9 cellular contexts compared by ENCODE assay signal in genomic region chrX:1248381-1249061, GRCh38. TPM values are rescaled to one million over a fixed set of nuclear protein-coding genes. Genes with fewer than 3 reads are reported as not detected.
DNase-seq lines count a peak whose midpoint lies in the region.
"Had no signal": no experiment of that assay in that cellular context is flagged by ENCODE, and none has a peak within 500 bp of the region (broad histone marks: within the 10 kb centered on the region; RNA-seq: fewer than 3 reads in every experiment).

No MANE protein-coding gene starts in this region.

- no peak overlapping the region for H3K27ac ChIP-seq in GM23248
- peak overlapping the region; percentile 5 to 67 for H3K27ac ChIP-seq in mucosa of rectum (ENCODE audit: low read depth in 2 of 2, low read length in 2 of 2)

- peaks cover 4% of the 10 kb centered on the region for H3K9me3 Mint-ChIP-seq in activated T-helper 1 cell treated with anti-CD3 and anti-CD28 coated beads, Interleukin-12 subunit alpha, Interleukin-12 subunit beta, Interleukin-2, Interleukin-4 antibody, amounts not matched to agents 30 ng/mL and 10 ng/mL and 1 ng/mL, durations not matched to agents 14 hours and 24 hours and 36 hours

- H3K4me2 ChIP-seq in GM23248 (ENCODE audit: unreplicated experiment): no peak overlapping the region

- H2AFZ ChIP-seq in GM23248: no peak overlapping the region

- H3K4me3 Mint-ChIP-seq in activated T-helper 1 cell treated with anti-CD3 and anti-CD28 coated beads, Interleukin-12 subunit alpha, Interleukin-12 subunit beta, Interleukin-2, Interleukin-4 antibody, amounts not matched to agents 30 ng/mL and 10 ng/mL and 1 ng/mL, durations not matched to agents 14 hours and 24 hours and 36 hours: no peak overlapping the region

- no peaks in the 10 kb centered on the region for H3K79me2 ChIP-seq in GM23248 (ENCODE audit: insufficient read depth)

- peak overlapping the region; percentile 52 for H3K27ac Mint-ChIP-seq in activated T-helper 1 cell treated with anti-CD3 and anti-CD28 coated beads, Interleukin-12 subunit alpha, Interleukin-12 subunit beta, Interleukin-2, Interleukin-4 antibody, amounts not matched to agents 30 ng/mL and 10 ng/mL and 1 ng/mL, durations not matched to agents 14 hours and 24 hours and 36 hours
- H3K27ac Mint-ChIP-seq: IgD-negative memory B cell had no signal

- in situ Hi-C loops in ACHN (cut with HindIII; ENCODE audit: low pct_ligation_motif_present, low pct_unique_long_range_greater_than_20kb, low sequenced_read_pairs) (no loop called here), GM23248 (cut with MboI) (no loop called here)

- H3K27me3 ChIP-seq in GM23248 (replicated peaks; ENCODE audit: insufficient read depth): no peaks in the 10 kb centered on the region
- no peaks in the 10 kb centered on the region for H3K27me3 ChIP-seq in mucosa of rectum (ENCODE audit: control insufficient read depth in 2 of 2, insufficient read depth in 2 of 2, low read length in 2 of 2)

- H3K36me3 ChIP-seq in GM23248 (ENCODE audit: low read depth) (no peaks in the 10 kb centered on the region), mucosa of rectum (ENCODE audit: control insufficient read depth in 2 of 2, insufficient read depth in 2 of 2, low read length in 2 of 2) (no peaks in the 10 kb centered on the region)

- peaks cover 41% of the 10 kb centered on the region for H3K4me1 Mint-ChIP-seq in activated T-helper 1 cell treated with anti-CD3 and anti-CD28 coated beads, Interleukin-12 subunit alpha, Interleukin-12 subunit beta, Interleukin-2, Interleukin-4 antibody, amounts not matched to agents 30 ng/mL and 10 ng/mL and 1 ng/mL, durations not matched to agents 14 hours and 24 hours and 36 hours (ENCODE audit: low read depth)

- H3K4me3 ChIP-seq in GM23248 (no peak overlapping the region), mucosa of rectum (ENCODE audit: low read length in 2 of 2) (no peak overlapping the region)

- 2 to 3% methylated on average over 26 to 34 of the region's 34 CpGs for WGBS in GM23248 (ENCODE audit: low coverage in 1 of 2, low lambda C conversion rate in 2 of 2, missing lambda C conversion rate in 2 of 2), 2 experiments

- no peaks in the 10 kb centered on the region for H3F3A ChIP-seq in GM23248 (ENCODE audit: insufficient read depth)

- no peaks in the 10 kb centered on the region for H3K4me1 ChIP-seq in GM23248 (ENCODE audit: insufficient read depth)
- peaks cover 0 to 2% of the 10 kb centered on the region in 2 donors for H3K4me1 ChIP-seq in mucosa of rectum (ENCODE audit: control insufficient read depth in 2 of 2, insufficient read depth in 2 of 2, low read length in 2 of 2)

- DNase-seq in ACHN (peak; percentile 3), GM23248 (peak; percentile 12), amniotic stem cell (lab: John Stamatoyannopoulos, UW) (no peak), AML-193 (lab: John Stamatoyannopoulos, UW) (no peak), NCI-H146 (lab: John Stamatoyannopoulos, UW) (no peak)
- no peak for DNase-seq in activated T-helper 1 cell treated with anti-CD3 and anti-CD28 coated beads, Interleukin-12 subunit alpha, Interleukin-12 subunit beta, Interleukin-2, Interleukin-4 antibody, amounts not matched to agents 30 ng/mL and 10 ng/mL and 1 ng/mL, durations not matched to agents 14 hours and 24 hours and 36 hours (ENCODE audit: low spot score)
- DNase-seq in activated CD4-positive, CD25-positive, alpha-beta regulatory T cell treated with anti-CD3 and anti-CD28 coated beads, Interleukin-2, amount 50 U/mL, for 72 hours: no peak

- H3K9me3 ChIP-seq in GM23248 (ENCODE audit: low read depth) (no peaks in the 10 kb centered on the region), mucosa of rectum (ENCODE audit: control insufficient read depth in 2 of 2, low read length in 2 of 2) (no peaks in the 10 kb centered on the region)

- intact Hi-C loops in activated T-helper 1 cell treated with anti-CD3 and anti-CD28 coated beads, Interleukin-12 subunit alpha, Interleukin-12 subunit beta, Interleukin-2, Interleukin-4 antibody, amounts not matched to agents 30 ng/mL and 10 ng/mL and 1 ng/mL, durations not matched to agents 14 hours and 24 hours and 36 hours (cut with micrococcal nuclease): loop anchor here (1.0 to 5.0 kb wide), 2 partner anchors 72 to 329 kb away; no protein-coding TSS in a partner anchor

- peaks cover 4% of the 10 kb centered on the region for H3K27me3 Mint-ChIP-seq in activated T-helper 1 cell treated with anti-CD3 and anti-CD28 coated beads, Interleukin-12 subunit alpha, Interleukin-12 subunit beta, Interleukin-2, Interleukin-4 antibody, amounts not matched to agents 30 ng/mL and 10 ng/mL and 1 ng/mL, durations not matched to agents 14 hours and 24 hours and 36 hours (ENCODE audit: insufficient read depth)

- H4K20me1 ChIP-seq in GM23248 (ENCODE audit: insufficient read depth): no peaks in the 10 kb centered on the region

- H3K9me2 ChIP-seq in GM23248 (ENCODE audit: insufficient read depth): no peaks in the 10 kb centered on the region

- H3K36me3 Mint-ChIP-seq in activated T-helper 1 cell treated with anti-CD3 and anti-CD28 coated beads, Interleukin-12 subunit alpha, Interleukin-12 subunit beta, Interleukin-2, Interleukin-4 antibody, amounts not matched to agents 30 ng/mL and 10 ng/mL and 1 ng/mL, durations not matched to agents 14 hours and 24 hours and 36 hours (ENCODE audit: low read depth): peaks cover 2% of the 10 kb centered on the region

- H3K9ac ChIP-seq in GM23248 (no peak overlapping the region), mucosa of rectum (ENCODE audit: low read depth in 1 of 2, low read length in 2 of 2) (peak overlapping the region in 1 of 2 donors; percentile 14)

RNA-seq across cellular contexts. Expression of gene CSF2RA, which starts 20.1 kb away (rescaled TPM):
- total RNA-seq in GM23248 (2014; rRNA removed; shearing (Covaris generic)): not detected in 2 replicates
- polyA plus RNA-seq in GM23248 (2016; fragmentation: Nextera tagmentation; extraction: Ambion mirVana): not detected in 2 replicates
- 0.24 and 0.52 TPM in 2 replicates for total RNA-seq in activated T-helper 1 cell treated with anti-CD3 and anti-CD28 coated beads, Interleukin-12 subunit alpha, Interleukin-12 subunit beta, Interleukin-2, Interleukin-4 antibody, amounts not matched to agents 30 ng/mL and 10 ng/mL and 1 ng/mL, durations not matched to agents 14 hours and 24 hours and 36 hours

RNA-seq across cellular contexts. Expression of gene CRLF2, which starts 36.1 kb away (rescaled TPM):
- total RNA-seq in GM23248 (2014; rRNA removed; shearing (Covaris generic)): not detected in 2 replicates
- not detected in 2 replicates for polyA plus RNA-seq in GM23248 (2016; fragmentation: Nextera tagmentation; extraction: Ambion mirVana)
- total RNA-seq in activated T-helper 1 cell treated with anti-CD3 and anti-CD28 coated beads, Interleukin-12 subunit alpha, Interleukin-12 subunit beta, Interleukin-2, Interleukin-4 antibody, amounts not matched to agents 30 ng/mL and 10 ng/mL and 1 ng/mL, durations not matched to agents 14 hours and 24 hours and 36 hours: 0.88 and 1.3 TPM in 2 replicates
- polyA plus RNA-seq: IgD-negative memory B cell had no signal

Comparison
In these comparisons a context has a peak if more than half of its experiments do, and no peak if none do; other contexts are left out.
1. DNase-seq: peak in ACHN (single experiment) and GM23248 (single experiment); none in activated T-helper 1 cell treated with anti-CD3 and anti-CD28 coated beads, Interleukin-12 subunit alpha, Interleukin-12 subunit beta, Interleukin-2, Interleukin-4 antibody, amounts not matched to agents 30 ng/mL and 10 ng/mL and 1 ng/mL, durations not matched to agents 14 hours and 24 hours and 36 hours (single experiment), activated CD4-positive, CD25-positive, alpha-beta regulatory T cell treated with anti-CD3 and anti-CD28 coated beads, Interleukin-2, amount 50 U/mL, for 72 hours (single experiment), amniotic stem cell (single experiment), AML-193 (0 of 2) and NCI-H146 (single experiment).